29 cellular contexts compared by ENCODE assay signal in genomic region chr12:967641-968040, GRCh38.
"Had no signal": no experiment of that assay in that cellular context is flagged by ENCODE, and none has a peak within 500 bp of the region (broad histone marks: within the 10 kb centered on the region; RNA-seq: fewer than 3 reads in every experiment).

No MANE protein-coding gene starts in this region.

- H3K4me1 Mint-ChIP-seq: activated CD4-positive, alpha-beta T cell treated with anti-CD3 and anti-CD28 coated beads, Interleukin-2, amount 10 ng/mL, durations not matched to agents 7 days and 5 days; activated naive CD4-positive, alpha-beta T cell treated with anti-CD3 and anti-CD28 coated beads, Interleukin-2, amount 50 U/mL, for 24 hours; activated naive CD8-positive, alpha-beta T cell treated with anti-CD3 and anti-CD28 coated beads for 36 hours; activated naive CD8-positive, alpha-beta T cell treated with anti-CD3 and anti-CD28 coated beads, Interleukin-2, amount 50 U/mL, for 24 hours had no signal

- H3K9me3 Mint-ChIP-seq: activated CD4-positive, alpha-beta T cell treated with anti-CD3 and anti-CD28 coated beads, Interleukin-2, amount 10 ng/mL, durations not matched to agents 7 days and 5 days; activated CD8-positive, alpha-beta T cell treated with anti-CD3 and anti-CD28 coated beads for 36 hours; activated naive CD4-positive, alpha-beta T cell treated with anti-CD3 and anti-CD28 coated beads for 36 hours; activated naive CD4-positive, alpha-beta T cell treated with anti-CD3 and anti-CD28 coated beads, Interleukin-2, amount 50 U/mL, for 24 hours; activated naive CD8-positive, alpha-beta T cell treated with anti-CD3 and anti-CD28 coated beads for 36 hours; activated naive CD8-positive, alpha-beta T cell treated with anti-CD3 and anti-CD28 coated beads, Interleukin-2, amount 50 U/mL, for 24 hours; activated T-cell treated with anti-CD3 and anti-CD28 coated beads, Interleukin-2, amount 50 U/mL, for 4 hours; activated T-helper 1 cell treated with anti-CD3 and anti-CD28 coated beads, Interleukin-12 subunit alpha, Interleukin-12 subunit beta, Interleukin-2, Interleukin-4 antibody, amounts not matched to agents 30 ng/mL and 10 ng/mL and 1 ng/mL, durations not matched to agents 14 hours and 24 hours and 36 hours; activated T-helper 2 cell treated with anti-CD3 and anti-CD28 coated beads, Interferon-gamma antibody, Interleukin-2, Interleukin-4, amounts not matched to agents 10 μg/mL and 5 μg/mL and 100 μg/mL, durations not matched to agents 14 hours and 24 hours and 36 hours had no signal

- H3K4me3 Mint-ChIP-seq: activated CD4-positive, alpha-beta T cell treated with anti-CD3 and anti-CD28 coated beads, Interleukin-2, amount 10 ng/mL, durations not matched to agents 7 days and 5 days; activated CD8-positive, alpha-beta T cell treated with anti-CD3 and anti-CD28 coated beads for 36 hours; activated naive CD4-positive, alpha-beta T cell treated with anti-CD3 and anti-CD28 coated beads for 36 hours; activated naive CD4-positive, alpha-beta T cell treated with anti-CD3 and anti-CD28 coated beads, Interleukin-2, amount 50 U/mL, for 24 hours; activated naive CD8-positive, alpha-beta T cell treated with anti-CD3 and anti-CD28 coated beads for 36 hours; activated naive CD8-positive, alpha-beta T cell treated with anti-CD3 and anti-CD28 coated beads, Interleukin-2, amount 50 U/mL, for 24 hours; activated T-cell treated with anti-CD3 and anti-CD28 coated beads, Interleukin-2, amount 50 U/mL, for 4 hours; activated T-helper 1 cell treated with anti-CD3 and anti-CD28 coated beads, Interleukin-12 subunit alpha, Interleukin-12 subunit beta, Interleukin-2, Interleukin-4 antibody, amounts not matched to agents 30 ng/mL and 10 ng/mL and 1 ng/mL, durations not matched to agents 14 hours and 24 hours and 36 hours; WTC11 had no signal

- H3K27ac Mint-ChIP-seq: activated CD4-positive, alpha-beta T cell treated with anti-CD3 and anti-CD28 coated beads, Interleukin-2, amount 10 ng/mL, durations not matched to agents 7 days and 5 days; activated CD8-positive, alpha-beta T cell treated with anti-CD3 and anti-CD28 coated beads for 36 hours; activated naive CD4-positive, alpha-beta T cell treated with anti-CD3 and anti-CD28 coated beads for 36 hours; activated naive CD4-positive, alpha-beta T cell treated with anti-CD3 and anti-CD28 coated beads, Interleukin-2, amount 50 U/mL, for 24 hours; activated naive CD8-positive, alpha-beta T cell treated with anti-CD3 and anti-CD28 coated beads for 36 hours; activated naive CD8-positive, alpha-beta T cell treated with anti-CD3 and anti-CD28 coated beads, Interleukin-2, amount 50 U/mL, for 24 hours; activated T-helper 1 cell treated with anti-CD3 and anti-CD28 coated beads, Interleukin-12 subunit alpha, Interleukin-12 subunit beta, Interleukin-2, Interleukin-4 antibody, amounts not matched to agents 30 ng/mL and 10 ng/mL and 1 ng/mL, durations not matched to agents 14 hours and 24 hours and 36 hours; activated T-helper 2 cell treated with anti-CD3 and anti-CD28 coated beads, Interferon-gamma antibody, Interleukin-2, Interleukin-4, amounts not matched to agents 10 μg/mL and 5 μg/mL and 100 μg/mL, durations not matched to agents 14 hours and 24 hours and 36 hours; WTC11 had no signal

- H3K4me3 ChIP-seq: adrenal gland, body of pancreas, breast epithelium, cardiac muscle cell, colonic mucosa had no signal

- H3K27me3 ChIP-seq: adrenal gland, body of pancreas, breast epithelium, cardiac muscle cell, colonic mucosa had no signal

- DNase-seq: activated CD4-positive, alpha-beta T cell treated with anti-CD3 and anti-CD28 coated beads for 1 hour; activated CD4-positive, alpha-beta T cell treated with anti-CD3 and anti-CD28 coated beads for 4 hours; activated CD4-positive, alpha-beta T cell treated with anti-CD3 and anti-CD28 coated beads, Interleukin-2, amount 10 ng/mL, durations not matched to agents 7 days and 5 days; activated CD4-positive, alpha-beta T cell treated with anti-CD3 and anti-CD28 coated beads, Interleukin-2, amount 50 U/mL, for 4 hours; activated CD8-positive, alpha-beta memory T cell treated with anti-CD3 and anti-CD28 coated beads for 24 hours; activated CD8-positive, alpha-beta T cell treated with anti-CD3 and anti-CD28 coated beads for 36 hours; activated effector memory CD4-positive, alpha-beta T cell treated with anti-CD3 and anti-CD28 coated beads, Interleukin-2, amount 50 U/mL, for 16 hours; activated naive CD4-positive, alpha-beta T cell treated with anti-CD3 and anti-CD28 coated beads for 36 hours; activated naive CD8-positive, alpha-beta T cell treated with anti-CD3 and anti-CD28 coated beads for 36 hours; activated naive CD8-positive, alpha-beta T cell treated with anti-CD3 and anti-CD28 coated beads, Interleukin-2, amount 50 U/mL, for 24 hours; activated T-cell treated with anti-CD3 and anti-CD28 coated beads, Interleukin-2, amount 50 U/mL, for 4 hours; adrenal gland; amygdala; aorta; body of pancreas; central memory CD4-positive, alpha-beta T cell; cerebellar nuclear complex; colonic mucosa; effector CD8-positive, alpha-beta T cell; foreskin fibroblast; T-helper 2 cell had no signal

- ATAC-seq: activated CD8-positive, alpha-beta T cell treated with anti-CD3 and anti-CD28 coated beads for 36 hours; activated naive CD8-positive, alpha-beta T cell treated with anti-CD3 and anti-CD28 coated beads, Interleukin-2, amount 50 U/mL, for 24 hours; activated T-cell treated with anti-CD3 and anti-CD28 coated beads, Interleukin-2, amount 50 U/mL, for 4 hours; body of pancreas; esophagus mucosa had no signal

- H3K4me1 ChIP-seq: adrenal gland, body of pancreas, breast epithelium, colonic mucosa had no signal

- H3K27ac ChIP-seq: adrenal gland, body of pancreas, breast epithelium, cardiac muscle cell, colonic mucosa, VCaP had no signal

- H3K9me3 ChIP-seq: adrenal gland, body of pancreas, breast epithelium, colonic mucosa had no signal

- H3K36me3 ChIP-seq: adrenal gland, breast epithelium, cardiac muscle cell, colonic mucosa had no signal

- H3K27me3 Mint-ChIP-seq: activated CD8-positive, alpha-beta T cell treated with anti-CD3 and anti-CD28 coated beads for 36 hours; activated naive CD4-positive, alpha-beta T cell treated with anti-CD3 and anti-CD28 coated beads, Interleukin-2, amount 50 U/mL, for 24 hours; activated naive CD8-positive, alpha-beta T cell treated with anti-CD3 and anti-CD28 coated beads for 36 hours; activated naive CD8-positive, alpha-beta T cell treated with anti-CD3 and anti-CD28 coated beads, Interleukin-2, amount 50 U/mL, for 24 hours had no signal

- H3K36me3 Mint-ChIP-seq: activated naive CD4-positive, alpha-beta T cell treated with anti-CD3 and anti-CD28 coated beads, Interleukin-2, amount 50 U/mL, for 24 hours; activated naive CD8-positive, alpha-beta T cell treated with anti-CD3 and anti-CD28 coated beads for 36 hours; WTC11 had no signal
